ENCODE assay signal across 28 cellular contexts in genomic region chr9:77614671-77615070, GRCh38. TPM values are rescaled to one million over a fixed set of nuclear protein-coding genes. Genes with fewer than 3 reads are reported as not detected.
"Had no signal": no experiment of that assay in that cellular context is flagged by ENCODE, and none has a peak within 500 bp of the region (broad histone marks: within the 10 kb centered on the region; RNA-seq: fewer than 3 reads in every experiment).

No MANE protein-coding gene starts in this region.

- H3K27me3 Mint-ChIP-seq: memory B cell had no signal

- H3K27ac Mint-ChIP-seq: memory B cell; nephron progenitor cell; stimulated activated memory B cell treated with anti-CD40 and anti-IgM and Interleukin-4, amounts not matched to agents 10 μg/mL and 1 μg/mL and 100 μg/mL, for 72 hours had no signal

- H3K79me2 ChIP-seq: hepatocyte had no signal

- H3K36me3 Mint-ChIP-seq: memory B cell; stimulated activated memory B cell treated with anti-CD40 and anti-IgM and Interleukin-4, amounts not matched to agents 10 μg/mL and 1 μg/mL and 100 μg/mL, for 72 hours had no signal

- H3K4me1 Mint-ChIP-seq: memory B cell; naive thymus-derived CD4-positive, alpha-beta T cell; nephron progenitor cell; stimulated activated memory B cell treated with anti-CD40 and anti-IgM and Interleukin-4, amounts not matched to agents 10 μg/mL and 1 μg/mL and 100 μg/mL, for 72 hours had no signal

- H3K27ac ChIP-seq: coronary artery, esophagus muscularis mucosa, foreskin keratinocyte, gastroesophageal sphincter, heart left ventricle, hepatocyte, prostate gland, right atrium auricular region, testis, tibial artery, upper lobe of left lung had no signal

- H3K4me1 ChIP-seq: esophagus muscularis mucosa, foreskin keratinocyte, gastroesophageal sphincter, heart left ventricle, prostate gland, right atrium auricular region, testis, tibial artery, upper lobe of left lung had no signal

- H2AFZ ChIP-seq: hepatocyte had no signal

- H3K9me3 ChIP-seq: esophagus muscularis mucosa, gastroesophageal sphincter, prostate gland, testis, tibial artery, upper lobe of left lung had no signal

- ATAC-seq: foreskin keratinocyte; gastroesophageal sphincter; heart left ventricle; left lobe of liver; naive thymus-derived CD4-positive, alpha-beta T cell; sciatic nerve; stimulated activated memory B cell treated with anti-CD40 and anti-IgM and Interleukin-4, amounts not matched to agents 10 μg/mL and 1 μg/mL and 100 μg/mL, for 72 hours; stimulated activated naive CD8-positive, alpha-beta T cell treated with anti-CD3 and anti-CD28 coated beads, Interleukin-15, Interleukin-2, amounts not matched to agents 100 U/mL and 50 U/mL, for 24 hours had no signal

- H3K36me3 ChIP-seq: esophagus muscularis mucosa, gastroesophageal sphincter, heart left ventricle, prostate gland, right atrium auricular region, tibial artery, upper lobe of left lung had no signal

- H3K27me3 ChIP-seq: esophagus muscularis mucosa, gastroesophageal sphincter, heart left ventricle, hepatocyte, right atrium auricular region, testis, tibial artery, upper lobe of left lung had no signal

- H3K4me3 ChIP-seq: coronary artery, esophagus muscularis mucosa, gastroesophageal sphincter, heart left ventricle, hepatocyte, lung, prostate gland, right atrium auricular region, testis, tibial artery, upper lobe of left lung had no signal

- DNase-seq: dermis blood vessel endothelial cell; effector memory CD4-positive, alpha-beta T cell; foreskin keratinocyte; heart left ventricle; kidney; naive thymus-derived CD4-positive, alpha-beta T cell; nephron progenitor cell; nucleus accumbens; stimulated activated CD4-positive, alpha-beta T cell treated with anti-CD3 and anti-CD28 coated beads, Interleukin-2, amount 100 ng/mL, for 24 hours; stimulated activated CD4-positive, alpha-beta T cell treated with anti-CD3 and anti-CD28 coated beads, Interleukin-4, amount 100 ng/mL, for 24 hours; stimulated activated naive CD8-positive, alpha-beta T cell treated with anti-CD3 and anti-CD28 coated beads, Interleukin-15, Interleukin-2, amounts not matched to agents 100 U/mL and 50 U/mL, for 24 hours; substantia nigra; testis; tibial artery; upper lobe of left lung had no signal

- H3K4me2 ChIP-seq: hepatocyte had no signal

- H3K4me3 Mint-ChIP-seq: memory B cell; naive thymus-derived CD4-positive, alpha-beta T cell; nephron progenitor cell; stimulated activated memory B cell treated with anti-CD40 and anti-IgM and Interleukin-4, amounts not matched to agents 10 μg/mL and 1 μg/mL and 100 μg/mL, for 72 hours had no signal

RNA-seq across cellular contexts. Expression of gene GNA14, which starts 33.5 kb away (rescaled TPM):
- total RNA-seq: foreskin keratinocyte, mononuclear cell, osteocyte had no signal
